In the genomic region with DNA sequence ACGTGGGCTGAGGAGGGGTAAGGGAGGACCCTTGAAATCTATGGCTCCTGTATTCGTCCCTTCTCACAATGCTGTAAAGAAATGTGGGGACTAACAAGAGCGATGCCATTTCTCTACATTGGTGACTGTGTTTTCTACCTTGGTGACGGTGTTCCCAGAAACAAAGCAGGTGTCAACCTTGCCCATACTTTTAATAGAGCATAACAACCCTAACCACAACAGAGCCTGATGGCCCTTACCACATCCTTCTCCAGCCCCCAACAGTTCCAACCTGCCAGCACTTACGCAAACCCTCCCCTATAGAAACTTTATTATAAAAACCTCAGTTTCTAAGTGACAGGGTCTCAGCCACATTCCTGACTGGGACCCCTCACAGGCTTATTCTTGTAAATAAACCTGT, we compare ENCODE assay signal across 22 cellular contexts. TPM values are rescaled to one million over a fixed set of nuclear protein-coding genes. Genes with fewer than 3 reads are reported as not detected.
DNase-seq lines count a peak whose midpoint lies in the region; ATAC-seq lines count a peak whose summit lies in the region.
"Had no signal": no experiment of that assay in that cellular context is flagged by ENCODE, and none has a peak within 500 bp of the region (broad histone marks: within the 10 kb centered on the region; RNA-seq: fewer than 3 reads in every experiment).

No MANE protein-coding gene starts in this region.

- H3K9me3 Mint-ChIP-seq in T-cell, result no peaks in the 10 kb centered on the region
- H3K9me3 Mint-ChIP-seq in naive thymus-derived CD4-positive, alpha-beta T cell, result peaks cover 0 to 5% (median 0%) of the 10 kb centered on the region in 11 donors
- H3K9me3 Mint-ChIP-seq: dendritic cell treated with granulocyte-macrophage colony-stimulating factor and Interleukin-4, amounts not matched to agents 40 ng/mL and 50 ng/mL, for 4 days; mesothelial cell of epicardium; neural progenitor cell; type B pancreatic cell had no signal

- H3K27ac ChIP-seq in naive thymus-derived CD4-positive, alpha-beta T cell (ENCODE audit: low read depth, low read length), result no peak overlapping the region
- H3K27ac ChIP-seq: neural progenitor cell had no signal

- intact Hi-C loops in naive thymus-derived CD4-positive, alpha-beta T cell (cut with micrococcal nuclease), result no loop called here

- DNase-seq in activated CD4-positive, alpha-beta T cell treated with anti-CD3 and anti-CD28 coated beads for 48 hours, result peak; percentile 9
- no peak for DNase-seq in activated CD4-positive, alpha-beta T cell treated with anti-CD3 and anti-CD28 coated beads, Interleukin-2, amount 50 U/mL, for 1 hour
- DNase-seq in T-cell (peak in 19 of 34 experiments; percentile 2 to 44 (median 9)), T1000 (lab: John Stamatoyannopoulos, UW) (no peak), ureter (ENCODE audit: low spot score) (no peak)
- peak in 2 of 9 donors; percentile 2 to 27 for DNase-seq in naive thymus-derived CD4-positive, alpha-beta T cell
- DNase-seq: activated gamma-delta T cell, C1 segment of cervical spinal cord, foreskin melanocyte, KG1, left colon, NCI-H2029 treated with DMSO at 0.1 percent for 48 hours, NCI-H69 had no signal

- no peak overlapping the region for H3K4me3 ChIP-seq in naive thymus-derived CD4-positive, alpha-beta T cell (ENCODE audit: low read length)
- H3K4me3 ChIP-seq: neural progenitor cell had no signal

- no peaks in the 10 kb centered on the region for H3K36me3 Mint-ChIP-seq in T-cell
- peaks cover 0 to 2% (median 0%) of the 10 kb centered on the region in 5 donors for H3K36me3 Mint-ChIP-seq in naive thymus-derived CD4-positive, alpha-beta T cell
- H3K36me3 Mint-ChIP-seq: mesothelial cell of epicardium; neural progenitor cell; stimulated activated effector memory CD8-positive, alpha-beta T cell treated with anti-CD3 and anti-CD28 coated beads, Interleukin-12 subunit alpha, Interleukin-12 subunit beta, amount 100 ng/mL, for 72 hours; type B pancreatic cell had no signal

- peaks cover 38 to 62% (median 40%) of the 10 kb centered on the region in 3 donors for H3K4me1 Mint-ChIP-seq in T-cell
- H3K4me1 Mint-ChIP-seq in naive thymus-derived CD4-positive, alpha-beta T cell, result peaks cover 0 to 28% (median 13%) of the 10 kb centered on the region in 7 donors

- ATAC-seq in GM19452 (IDR thresholded peaks at IDR 0.05; ENCODE audit: unreplicated experiment) (peak; percentile 50), T-cell (replicated peaks in 1 of 4) (peak in 2 of 4 experiments; percentile 64 to 93), HG02571 (IDR thresholded peaks at IDR 0.05; ENCODE audit: unreplicated experiment) (no peak)
- peak; percentile 39 for ATAC-seq in naive thymus-derived CD4-positive, alpha-beta T cell
- ATAC-seq: left colon; Panc1; stimulated activated effector memory CD8-positive, alpha-beta T cell treated with anti-CD3 and anti-CD28 coated beads, Interleukin-12 subunit alpha, Interleukin-12 subunit beta, amount 100 ng/mL, for 72 hours had no signal

- peak overlapping the region in 1 of 2 donors; percentile 64 for H3K27ac Mint-ChIP-seq in T-cell
- peak overlapping the region in 1 of 9 donors; percentile 60 for H3K27ac Mint-ChIP-seq in naive thymus-derived CD4-positive, alpha-beta T cell
- H3K27ac Mint-ChIP-seq: dendritic cell treated with granulocyte-macrophage colony-stimulating factor and Interleukin-4, amounts not matched to agents 40 ng/mL and 50 ng/mL, for 4 days; mesothelial cell of epicardium; stimulated activated effector memory CD8-positive, alpha-beta T cell treated with anti-CD3 and anti-CD28 coated beads, Interleukin-12 subunit alpha, Interleukin-12 subunit beta, amount 100 ng/mL, for 72 hours; type B pancreatic cell had no signal

- H3K4me3 Mint-ChIP-seq in T-cell, result peak overlapping the region in 1 of 3 donors; percentile 19
- no peak overlapping the region for H3K4me3 Mint-ChIP-seq in naive thymus-derived CD4-positive, alpha-beta T cell
- H3K4me3 Mint-ChIP-seq: dendritic cell treated with granulocyte-macrophage colony-stimulating factor and Interleukin-4, amounts not matched to agents 40 ng/mL and 50 ng/mL, for 4 days; mesothelial cell of epicardium; neural progenitor cell; stimulated activated effector memory CD8-positive, alpha-beta T cell treated with anti-CD3 and anti-CD28 coated beads, Interleukin-12 subunit alpha, Interleukin-12 subunit beta, amount 100 ng/mL, for 72 hours; type B pancreatic cell had no signal

- no peaks in the 10 kb centered on the region for H3K9me3 ChIP-seq in naive thymus-derived CD4-positive, alpha-beta T cell (ENCODE audit: control insufficient read depth in 2 of 3, low read length in 3 of 3)

- peaks cover 0 to 8% of the 10 kb centered on the region in 2 donors for H3K4me1 ChIP-seq in naive thymus-derived CD4-positive, alpha-beta T cell (ENCODE audit: control insufficient read depth in 2 of 2, insufficient read depth in 2 of 2, low read length in 2 of 2)

- POLR2A ChIA-PET in T-cell (lab: Charles Lee), result no interaction called here
- POLR2A ChIA-PET in naive thymus-derived CD4-positive, alpha-beta T cell (lab: Charles Lee), result no interaction called here

- H3K27me3 Mint-ChIP-seq in T-cell, result peaks cover 0 to 11% of the 10 kb centered on the region in 2 donors
- H3K27me3 Mint-ChIP-seq in naive thymus-derived CD4-positive, alpha-beta T cell, result peaks cover 0 to 5% (median 0%) of the 10 kb centered on the region in 5 donors

- H3K36me3 ChIP-seq in naive thymus-derived CD4-positive, alpha-beta T cell (ENCODE audit: control insufficient read depth in 2 of 3, insufficient read depth in 3 of 3, low read length in 3 of 3), result no peaks in the 10 kb centered on the region
- H3K36me3 ChIP-seq: neural progenitor cell had no signal

- CTCF ChIA-PET in T-cell (lab: Charles Lee), result interaction anchor here in 1 of 2 donors (0.9 kb wide), 1 partner anchor 40 kb away, joined by 4 read pairs; no protein-coding TSS in a partner anchor
- CTCF ChIA-PET in naive thymus-derived CD4-positive, alpha-beta T cell (lab: Charles Lee), result no interaction called here

- H3K27me3 ChIP-seq in naive thymus-derived CD4-positive, alpha-beta T cell (ENCODE audit: control insufficient read depth in 2 of 2, insufficient read depth in 2 of 2, low read length in 2 of 2), result no peaks in the 10 kb centered on the region

RNA-seq across cellular contexts. Expression of gene ADCYAP1R1, which starts 28.2 kb away (rescaled TPM):
- total RNA-seq in T-cell, result not detected
- total RNA-seq in naive thymus-derived CD4-positive, alpha-beta T cell, result not detected
- not detected for polyA plus RNA-seq in naive thymus-derived CD4-positive, alpha-beta T cell
- total RNA-seq in ureter, result 2.6 TPM
- total RNA-seq: SK-MEL-5 had no signal

Comparison
In these comparisons a context has a peak if more than half of its experiments do, and no peak if none do; other contexts are left out.
1. DNase-seq: peak in activated CD4-positive, alpha-beta T cell treated with anti-CD3 and anti-CD28 coated beads for 48 hours (single experiment) and T-cell (19 of 34); none in activated CD4-positive, alpha-beta T cell treated with anti-CD3 and anti-CD28 coated beads, Interleukin-2, amount 50 U/mL, for 1 hour (single experiment), T1000 (single experiment) and ureter (single experiment).